8 cellular contexts compared by ENCODE assay signal in the genomic region with DNA sequence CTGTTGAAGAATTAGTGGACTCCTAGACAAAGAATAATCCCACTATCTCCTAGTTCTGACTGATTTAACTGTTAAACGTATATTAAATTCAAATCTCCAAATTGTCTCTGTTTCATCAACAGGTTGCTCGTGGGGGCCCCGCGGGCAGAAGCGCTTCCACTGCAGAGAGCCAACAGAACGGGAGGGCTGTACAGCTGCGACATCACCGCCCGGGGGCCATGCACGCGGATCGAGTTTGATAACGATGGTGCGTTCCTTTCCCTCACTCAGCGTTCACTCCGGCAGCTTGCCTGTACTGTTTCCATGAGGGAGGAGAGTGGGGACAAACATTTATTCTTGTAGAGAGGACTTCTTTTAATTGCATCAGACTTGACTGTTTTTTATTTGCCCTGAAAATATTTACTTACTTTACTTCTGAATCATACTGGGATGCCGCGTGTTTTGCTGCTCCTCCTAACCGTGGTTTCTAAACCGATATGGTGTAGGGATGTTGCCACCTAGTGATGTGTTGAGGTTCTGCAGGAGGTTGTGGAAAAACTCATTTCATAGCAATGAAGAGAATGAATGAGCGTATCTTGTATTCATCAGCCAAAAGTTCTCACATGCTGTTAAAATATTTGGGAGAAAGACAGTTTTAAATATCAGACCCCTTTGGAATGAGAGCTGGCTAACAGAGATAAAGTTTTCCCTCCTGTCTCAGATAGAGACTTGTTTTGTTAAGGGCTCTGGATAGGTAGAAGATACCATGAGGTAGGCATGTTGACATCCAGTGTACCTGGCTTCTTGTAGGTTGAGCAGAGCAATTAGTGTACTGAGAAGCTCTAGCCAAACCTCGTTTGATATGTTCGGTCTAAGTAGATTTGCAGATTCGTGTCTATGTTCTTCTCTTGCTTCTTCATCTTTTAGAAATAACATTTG. TPM values are rescaled to one million over a fixed set of nuclear protein-coding genes. Genes with fewer than 3 reads are reported as not detected.
A peak's percentile ranks its signal among the peaks of the same experiment; 100 is the strongest.
DNase-seq lines count a peak whose midpoint lies in the region; ATAC-seq and TF ChIP-seq lines count a peak whose summit lies in the region.

No MANE protein-coding gene starts in this region.

- H3K36me3 ChIP-seq in PC-3 (ENCODE audit: low read depth, low read length) (peaks cover 36% of the 10 kb centered on the region; the same call in 1 of the 2 replicates), esophagus muscularis mucosa (peaks cover 0 to 15% (median 0%) of the 10 kb centered on the region in 4 donors)

- WGBS in esophagus muscularis mucosa = 42% methylated on average over 24 of the region's 24 CpGs

- DNase-seq in ELF-1 (ENCODE audit: low read depth, low spot score) (peak; percentile 79), PC-3 (peak; percentile 95), esophagus muscularis mucosa (ENCODE audit: extremely low spot score) (no peak), posterior vena cava (ENCODE audit: low spot score) (no peak)
- peak; percentile 83 for DNase-seq in Jurkat, Clone E6-1 (ENCODE audit: low read depth, low spot score)
- DNase-seq in activated T-cell treated with anti-CD3 and anti-CD28 coated beads, Interleukin-2, amount 50 U/mL, for 1 hour = peak; percentile 45
- peak; percentile 73 for DNase-seq in natural killer cell treated with Interleukin-12 subunit alpha and Interleukin-12 subunit beta and Interleukin-15 and Interleukin-18, amount 100 ng/mL, for 72 hours (ENCODE audit: low spot score)
- DNase-seq in stimulated activated naive CD8-positive, alpha-beta T cell treated with anti-CD3 and anti-CD28 coated beads, Interleukin-15, Interleukin-2, amounts not matched to agents 100 U/mL and 50 U/mL, for 24 hours = peak; percentile 70

- ATAC-seq in PC-3 = peak; percentile 58
- ATAC-seq in natural killer cell treated with Interleukin-12 subunit alpha and Interleukin-12 subunit beta and Interleukin-15 and Interleukin-18, amount 100 ng/mL, for 72 hours = peak; percentile 64 to 73
- peak; percentile 54 for ATAC-seq in stimulated activated naive CD8-positive, alpha-beta T cell treated with anti-CD3 and anti-CD28 coated beads, Interleukin-15, Interleukin-2, amounts not matched to agents 100 U/mL and 50 U/mL, for 24 hours

- H3K27ac ChIP-seq in PC-3 (ENCODE audit: low read length) (peak overlapping the region; percentile 73), esophagus muscularis mucosa (replicated peaks in 1 of 4) (no peak overlapping the region)

- H3K4me1 ChIP-seq in PC-3 (ENCODE audit: insufficient read depth, low read length) = peaks cover 49% of the 10 kb centered on the region
- peaks cover 11 to 31% (median 13%) of the 10 kb centered on the region in 4 donors for H3K4me1 ChIP-seq in esophagus muscularis mucosa

- no peak overlapping the region for H3K4me3 ChIP-seq in Jurkat, Clone E6-1 (ENCODE audit: low read length)
- H3K4me3 ChIP-seq in PC-3 (ENCODE audit: low read length) (peak overlapping the region; percentile 58), esophagus muscularis mucosa (peak overlapping the region; percentile 12 to 44 (median 26))

- CTCF ChIA-PET in PC-3 (lab: Charles Lee) = no interaction called here

- H4K20me1 ChIP-seq in PC-3 (ENCODE audit: low read length) = no peaks in the 10 kb centered on the region; the same call in 1 of the 2 replicates

- peaks cover 55% of the 10 kb centered on the region for H3K79me2 ChIP-seq in PC-3 (ENCODE audit: low read length)

- H3K4me2 ChIP-seq in PC-3 (ENCODE audit: low read length) = peak overlapping the region; percentile 82

- TF ChIP-seq CTCF in PC-3 (conservative IDR thresholded peaks at IDR 0.05; ENCODE audit: low read depth, low read length) (peak; percentile 94), esophagus muscularis mucosa (IDR thresholded peaks at IDR 0.05) (peak; percentile 77 to 81 (median 80))

- H3K9me3 Mint-ChIP-seq in natural killer cell treated with Interleukin-12 subunit alpha and Interleukin-12 subunit beta and Interleukin-15 and Interleukin-18, amount 100 ng/mL, for 72 hours = no peaks in the 10 kb centered on the region

- no TSS peak for BruUV-seq in PC-3 (replicated peaks; lab: Mats Ljungman, UMichigan)

- H3K4me1 Mint-ChIP-seq in natural killer cell treated with Interleukin-12 subunit alpha and Interleukin-12 subunit beta and Interleukin-15 and Interleukin-18, amount 100 ng/mL, for 72 hours (ENCODE audit: low read depth in 2 of 2) = peaks cover 45 to 50% of the 10 kb centered on the region in 2 donors

- H3K27me3 Mint-ChIP-seq in natural killer cell treated with Interleukin-12 subunit alpha and Interleukin-12 subunit beta and Interleukin-15 and Interleukin-18, amount 100 ng/mL, for 72 hours = no peaks in the 10 kb centered on the region

- peak overlapping the region; percentile 0 for H3K4me3 Mint-ChIP-seq in natural killer cell treated with Interleukin-12 subunit alpha and Interleukin-12 subunit beta and Interleukin-15 and Interleukin-18, amount 100 ng/mL, for 72 hours

- POLR2A ChIA-PET in PC-3 (lab: Charles Lee; ENCODE audit: unreplicated experiment) = no interaction called here

- H3K9ac ChIP-seq in PC-3 (ENCODE audit: low read length) = peak overlapping the region; percentile 31

- H2AFZ ChIP-seq in PC-3 (ENCODE audit: low read length) = peak overlapping the region; percentile 23; the same call in 1 of the 2 replicates

- H3K27me3 ChIP-seq in PC-3 (ENCODE audit: low read length) (no peaks in the 10 kb centered on the region), esophagus muscularis mucosa (peaks cover 0 to 27% (median 0%) of the 10 kb centered on the region in 4 donors)

- H3K9me3 ChIP-seq in PC-3 (ENCODE audit: low read length) (no peaks in the 10 kb centered on the region), esophagus muscularis mucosa (no peaks in the 10 kb centered on the region)

- no peak for TF ChIP-seq POLR2A in esophagus muscularis mucosa (IDR thresholded peaks at IDR 0.05; ENCODE audit: low read depth)

- no peaks in the 10 kb centered on the region for H3K9me2 ChIP-seq in PC-3 (replicated peaks; ENCODE audit: low read length)

- H3F3A ChIP-seq in PC-3 (ENCODE audit: low read length, unreplicated experiment) = peaks cover 11% of the 10 kb centered on the region

- peak overlapping the region; percentile 21 to 77 for H3K27ac Mint-ChIP-seq in natural killer cell treated with Interleukin-12 subunit alpha and Interleukin-12 subunit beta and Interleukin-15 and Interleukin-18, amount 100 ng/mL, for 72 hours

- TF ChIP-seq EP300 in esophagus muscularis mucosa (IDR thresholded peaks at IDR 0.05) = no peak

- H3K36me3 Mint-ChIP-seq in natural killer cell treated with Interleukin-12 subunit alpha and Interleukin-12 subunit beta and Interleukin-15 and Interleukin-18, amount 100 ng/mL, for 72 hours = no peaks in the 10 kb centered on the region

- intact Hi-C loops in PC-3 (cut with micrococcal nuclease) (loop anchor here (1.0 to 10.0 kb wide), 7 partner anchors 38 to 761 kb away; a partner anchor contains a TSS), esophagus muscularis mucosa (cut with DNase I) (loop anchor here (2.0 to 10.0 kb wide), 2 partner anchors 293 to 891 kb away; no protein-coding TSS in a partner anchor), posterior vena cava (cut with DNase I) (no loop called here)

RNA-seq across cellular contexts. Expression of a gene that starts 38.3 kb away (rescaled TPM):
- polyA plus RNA-seq in Jurkat, Clone E6-1 (2012; ENCODE audit: insufficient read depth, insufficient read length) = 6.8 TPM
- 181 and 204 TPM in 2 replicates for total RNA-seq in PC-3 (2014; rRNA removed)
- 10 to 100 TPM; 29.9 to 46.5 (median 36.6) TPM for total RNA-seq in esophagus muscularis mucosa
- 10 to 100 TPM; 15.6 to 36.9 TPM for total RNA-seq in natural killer cell treated with Interleukin-12 subunit alpha and Interleukin-12 subunit beta and Interleukin-15 and Interleukin-18, amount 100 ng/mL, for 72 hours
- total RNA-seq in posterior vena cava = 10 to 100 TPM; 38.0 to 47.1 TPM

Comparison
In these comparisons a context has a peak if more than half of its experiments do, and no peak if none do; other contexts are left out.
1. DNase-seq: peak in ELF-1 (single experiment), Jurkat, Clone E6-1 (single experiment), PC-3 (single experiment), activated T-cell treated with anti-CD3 and anti-CD28 coated beads, Interleukin-2, amount 50 U/mL, for 1 hour (single experiment), natural killer cell treated with Interleukin-12 subunit alpha and Interleukin-12 subunit beta and Interleukin-15 and Interleukin-18, amount 100 ng/mL, for 72 hours (single experiment) and stimulated activated naive CD8-positive, alpha-beta T cell treated with anti-CD3 and anti-CD28 coated beads, Interleukin-15, Interleukin-2, amounts not matched to agents 100 U/mL and 50 U/mL, for 24 hours (single experiment); none in esophagus muscularis mucosa (single experiment) and posterior vena cava (single experiment).
2. intact Hi-C loops: an anchor here in PC-3 (1.0 to 10.0 kb wide) and esophagus muscularis mucosa (2.0 to 10.0 kb wide); none called in posterior vena cava.
3. Peak in every context shown above with its lines, with median percentiles within 50 percentile points of each other: ATAC-seq.